Comparison of ENCODE assay signal across 10 cellular contexts in the genomic region with DNA sequence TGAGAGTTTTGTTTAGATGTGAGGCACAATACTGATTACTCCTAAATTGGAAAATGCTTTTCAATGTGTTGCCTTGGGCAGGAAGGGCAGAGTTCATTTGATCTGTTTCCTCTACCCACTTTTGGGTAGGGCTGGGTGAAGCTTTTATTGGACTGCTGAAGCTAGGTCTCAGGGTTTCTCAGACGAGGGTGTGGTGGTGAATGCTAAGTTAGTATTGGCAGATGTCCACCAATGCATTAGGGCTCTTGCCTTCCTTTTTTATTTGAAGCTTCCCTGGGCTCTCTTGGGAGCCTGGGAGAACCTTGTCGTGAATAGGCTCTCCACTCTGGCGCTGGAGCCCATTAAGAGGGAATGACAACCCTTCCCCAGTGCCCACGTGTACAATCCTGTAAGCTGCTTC. TPM values are rescaled to one million over a fixed set of nuclear protein-coding genes. Genes with fewer than 3 reads are reported as not detected.
A peak's percentile ranks its signal among the peaks of the same experiment; 100 is the strongest.
DNase-seq lines count a peak whose midpoint lies in the region; ATAC-seq and TF ChIP-seq lines count a peak whose summit lies in the region.
"Had no signal": no experiment of that assay in that cellular context is flagged by ENCODE, and none has a peak within 500 bp of the region (broad histone marks: within the 10 kb centered on the region; RNA-seq: fewer than 3 reads in every experiment).

No MANE protein-coding gene starts in this region.

- no peak overlapping the region for H3K27ac ChIP-seq in endodermal cell (ENCODE audit: low read depth, low read length)

- intact Hi-C loops in natural killer cell (cut with micrococcal nuclease): no loop called here

- ATAC-seq in natural killer cell (no peak), GM18517 (IDR thresholded peaks at IDR 0.05; ENCODE audit: unreplicated experiment) (no peak)

- H3K4me3 ChIP-seq in AG09309 (ENCODE audit: control insufficient read depth, low read depth, low read length) (no peak overlapping the region), endodermal cell (ENCODE audit: low read length) (no peak overlapping the region)

- peaks cover 13% of the 10 kb centered on the region for H3K4me1 Mint-ChIP-seq in HFFc6 (ENCODE audit: low read depth)
- H3K4me1 Mint-ChIP-seq in endodermal cell: no peaks in the 10 kb centered on the region
- peaks cover 7 to 11% of the 10 kb centered on the region in 2 donors for H3K4me1 Mint-ChIP-seq in natural killer cell

- peak; percentile 45 for DNase-seq in AG09309 (ENCODE audit: low read depth)
- no peak for DNase-seq in HFFc6
- no peak for DNase-seq in endodermal cell
- peak; percentile 39 for DNase-seq in midbrain (lab: John Stamatoyannopoulos, UW)
- no peak for DNase-seq in stimulated activated CD4-positive, alpha-beta T cell treated with anti-CD3 and anti-CD28 coated beads, Interleukin-12 subunit alpha, Interleukin-12 subunit beta, amount 100 ng/mL, for 4 hours
- DNase-seq in natural killer cell: no peak
- DNase-seq in NCI-H82 treated with DMSO at 0.1 percent for 48 hours (lab: John Stamatoyannopoulos, UW; ENCODE audit: unreplicated experiment): no peak
- DNase-seq: NCI-H187 treated with DMSO at 0.1 percent for 48 hours had no signal

- no peaks in the 10 kb centered on the region for H3K4me1 ChIP-seq in endodermal cell (ENCODE audit: control insufficient read depth, insufficient read depth, low read length)

- no peak for TF ChIP-seq CTCF in AG09309 (IDR thresholded peaks at IDR 0.05; ENCODE audit: control insufficient read depth, insufficient read depth, low read depth, low read length, missing control alignments)
- TF ChIP-seq CTCF in HFFc6 (IDR thresholded peaks at IDR 0.05): no peak
- no peak for TF ChIP-seq CTCF in endodermal cell (conservative IDR thresholded peaks at IDR 0.05)
- no peak for TF ChIP-seq CTCF in natural killer cell (IDR thresholded peaks at IDR 0.05)

- WGBS in endodermal cell (ENCODE audit: insufficient coverage in 1 of 2, insufficient read length in 1 of 2), 2 experiments: 93 to 96% methylated on average over 3 to 4 of the region's 4 CpGs

- no peaks in the 10 kb centered on the region for H3K27me3 ChIP-seq in endodermal cell (ENCODE audit: control insufficient read depth, insufficient read depth, low read length, poor library complexity, severe bottlenecking)

- H3K27ac Mint-ChIP-seq in HFFc6: peak overlapping the region; percentile 73
- H3K27ac Mint-ChIP-seq in endodermal cell: peak overlapping the region; percentile 18
- H3K27ac Mint-ChIP-seq in natural killer cell: no peak overlapping the region

- H3K9me3 Mint-ChIP-seq in HFFc6 (no peaks in the 10 kb centered on the region), endodermal cell (no peaks in the 10 kb centered on the region), natural killer cell (no peaks in the 10 kb centered on the region)
- H3K9me3 Mint-ChIP-seq: central memory CD8-positive, alpha-beta T cell had no signal

- no peak overlapping the region for H3K9ac ChIP-seq in endodermal cell (ENCODE audit: extremely low read depth, low read length, poor library complexity, severe bottlenecking)

- H3K9me3 ChIP-seq in endodermal cell (ENCODE audit: control insufficient read depth, low read length): no peaks in the 10 kb centered on the region

- H3K4me3 Mint-ChIP-seq in HFFc6 (no peak overlapping the region), endodermal cell (no peak overlapping the region), natural killer cell (no peak overlapping the region)
- H3K4me3 Mint-ChIP-seq: central memory CD8-positive, alpha-beta T cell had no signal

- H3K36me3 Mint-ChIP-seq in HFFc6 (ENCODE audit: low read depth) (peaks cover 55% of the 10 kb centered on the region), endodermal cell (ENCODE audit: low read depth) (peaks cover 77% of the 10 kb centered on the region), natural killer cell (peaks cover 38% of the 10 kb centered on the region)

- peaks cover 3% of the 10 kb centered on the region; the same call in 1 of the 2 replicates for H3K27me3 Mint-ChIP-seq in HFFc6 (ENCODE audit: insufficient read depth)
- H3K27me3 Mint-ChIP-seq in endodermal cell (ENCODE audit: insufficient read depth): no peaks in the 10 kb centered on the region
- no peaks in the 10 kb centered on the region for H3K27me3 Mint-ChIP-seq in natural killer cell (ENCODE audit: low read depth in 2 of 2)
- H3K27me3 Mint-ChIP-seq: central memory CD8-positive, alpha-beta T cell had no signal

- peaks cover 83% of the 10 kb centered on the region for H3K36me3 ChIP-seq in endodermal cell (ENCODE audit: control insufficient read depth, insufficient read depth, low read length)

RNA-seq across cellular contexts. Expression of gene SPTAN1, which starts 23.1 kb away (rescaled TPM):
- total RNA-seq in HFFc6 (2021; fragmentation: NEBNext Ultra II Directional; extraction: Animal tissue kit (Norgen Biotek cat#: 25700)): 100 to 1,000 TPM; 316 to 368 (median 327) TPM
- total RNA-seq in endodermal cell: 100 to 1,000 TPM; 309 to 319 TPM
- 190 TPM for polyA plus RNA-seq in endodermal cell (2013, experiment 1 of 2)
- 174 TPM for polyA plus RNA-seq in endodermal cell (2013, experiment 2 of 2)
- 100 to 1,000 TPM; 301 to 420 (median 400) TPM for total RNA-seq in natural killer cell

Comparison
In these comparisons a context has a peak if more than half of its experiments do, and no peak if none do; other contexts are left out.
1. DNase-seq: peak in AG09309 (single experiment) and midbrain (single experiment); none in HFFc6 (single experiment), endodermal cell (single experiment), stimulated activated CD4-positive, alpha-beta T cell treated with anti-CD3 and anti-CD28 coated beads, Interleukin-12 subunit alpha, Interleukin-12 subunit beta, amount 100 ng/mL, for 4 hours (single experiment), natural killer cell (single experiment) and NCI-H82 treated with DMSO at 0.1 percent for 48 hours (single experiment).
2. H3K27ac Mint-ChIP-seq: peak in HFFc6 (single experiment) and endodermal cell (single experiment); none in natural killer cell (0 of 2).